In the genomic region with DNA sequence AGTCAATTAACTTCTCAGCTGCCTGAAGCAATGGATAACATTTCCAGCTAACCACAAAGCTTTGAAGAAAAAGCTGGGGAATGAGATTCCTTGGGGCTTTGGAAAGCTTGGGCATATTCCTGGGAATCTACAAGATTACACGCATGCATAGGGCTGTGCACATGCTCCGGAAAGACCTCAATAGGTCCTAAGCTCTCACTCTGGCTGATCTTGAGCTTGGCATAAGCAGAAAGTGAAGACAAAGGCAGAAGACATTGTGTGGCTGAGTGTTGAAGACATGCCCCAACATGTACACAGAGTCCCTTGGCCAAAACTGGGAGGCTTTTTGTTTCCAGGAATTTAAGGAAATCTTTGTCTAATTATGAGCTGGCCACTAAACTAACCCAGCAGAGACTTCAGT, we compare ENCODE assay signal across 17 cellular contexts. TPM values are rescaled to one million over a fixed set of nuclear protein-coding genes. Genes with fewer than 3 reads are reported as not detected.
DNase-seq lines count a peak whose midpoint lies in the region; ATAC-seq and TF ChIP-seq lines count a peak whose summit lies in the region.
"Had no signal": no experiment of that assay in that cellular context is flagged by ENCODE, and none has a peak within 500 bp of the region (broad histone marks: within the 10 kb centered on the region; RNA-seq: fewer than 3 reads in every experiment).

No MANE protein-coding gene starts in this region.

- H3K4me3 ChIP-seq in hepatocyte: no peak overlapping the region

- CTCF ChIA-PET in MCF 10A (lab: Yijun Ruan, JAX): interaction anchor here (0.7 to 2.7 kb wide), 3 partner anchors 16 to 32 kb away, joined by 3 to 9 read pairs (median 4); no protein-coding TSS in a partner anchor
- CTCF ChIA-PET in activated CD4-positive, alpha-beta memory T cell treated with anti-CD3 and anti-CD28 coated beads for 36 hours (lab: Charles Lee): interaction anchor here (0.7 kb wide), 1 partner anchor 17 kb away, joined by 3 read pairs; no protein-coding TSS in a partner anchor

- no peaks in the 10 kb centered on the region for H3K9me3 Mint-ChIP-seq in MCF 10A (ENCODE audit: unreplicated experiment)
- H3K9me3 Mint-ChIP-seq in type B pancreatic cell: no peaks in the 10 kb centered on the region
- no peaks in the 10 kb centered on the region for H3K9me3 Mint-ChIP-seq in activated CD4-positive, alpha-beta memory T cell treated with anti-CD3 and anti-CD28 coated beads for 36 hours
- H3K9me3 Mint-ChIP-seq: activated T-cell treated with anti-CD3 and anti-CD28 coated beads, Interleukin-2, amount 50 U/mL, for 24 hours; stimulated activated memory B cell treated with anti-CD40 and anti-IgM and Interleukin-4, amounts not matched to agents 10 μg/mL and 1 μg/mL and 100 μg/mL, for 72 hours had no signal

- no peaks in the 10 kb centered on the region for H3K9me2 ChIP-seq in hepatocyte (replicated peaks; ENCODE audit: insufficient read depth)

- no peak overlapping the region for H3K4me3 Mint-ChIP-seq in MCF 10A (ENCODE audit: unreplicated experiment)
- peak overlapping the region; percentile 8 for H3K4me3 Mint-ChIP-seq in type B pancreatic cell
- no peak overlapping the region for H3K4me3 Mint-ChIP-seq in activated CD4-positive, alpha-beta memory T cell treated with anti-CD3 and anti-CD28 coated beads for 36 hours
- H3K4me3 Mint-ChIP-seq: activated T-cell treated with anti-CD3 and anti-CD28 coated beads, Interleukin-2, amount 50 U/mL, for 24 hours; stimulated activated memory B cell treated with anti-CD40 and anti-IgM and Interleukin-4, amounts not matched to agents 10 μg/mL and 1 μg/mL and 100 μg/mL, for 72 hours had no signal

- BruUV-seq in MCF 10A (replicated peaks; lab: Mats Ljungman, UMichigan): no TSS peak

- POLR2A ChIA-PET in MCF 10A (lab: Yijun Ruan, JAX): interaction anchor here (0.6 to 4.5 kb wide), 10 partner anchors 10 to 318 kb away, joined by 3 to 61 read pairs (median 4); a partner anchor contains a TSS
- POLR2A ChIA-PET in activated CD4-positive, alpha-beta memory T cell treated with anti-CD3 and anti-CD28 coated beads for 36 hours (lab: Charles Lee): no interaction called here

- H3K36me3 ChIP-seq in hepatocyte (replicated peaks; ENCODE audit: insufficient read depth, low read depth): no peaks in the 10 kb centered on the region

- peaks cover 17% of the 10 kb centered on the region for H3K4me1 Mint-ChIP-seq in MCF 10A (ENCODE audit: insufficient read depth, unreplicated experiment)
- peaks cover 24% of the 10 kb centered on the region for H3K4me1 Mint-ChIP-seq in type B pancreatic cell (ENCODE audit: unreplicated experiment)
- H3K4me1 Mint-ChIP-seq in activated CD4-positive, alpha-beta memory T cell treated with anti-CD3 and anti-CD28 coated beads for 36 hours (ENCODE audit: low read depth): no peaks in the 10 kb centered on the region
- H3K4me1 Mint-ChIP-seq: stimulated activated memory B cell treated with anti-CD40 and anti-IgM and Interleukin-4, amounts not matched to agents 10 μg/mL and 1 μg/mL and 100 μg/mL, for 72 hours had no signal

- H3K27ac Mint-ChIP-seq in MCF 10A (ENCODE audit: low read depth, unreplicated experiment): peak overlapping the region; percentile 92
- peak overlapping the region; percentile 82 for H3K27ac Mint-ChIP-seq in type B pancreatic cell
- no peak overlapping the region for H3K27ac Mint-ChIP-seq in activated CD4-positive, alpha-beta memory T cell treated with anti-CD3 and anti-CD28 coated beads for 36 hours
- H3K27ac Mint-ChIP-seq: activated T-cell treated with anti-CD3 and anti-CD28 coated beads, Interleukin-2, amount 50 U/mL, for 24 hours; stimulated activated memory B cell treated with anti-CD40 and anti-IgM and Interleukin-4, amounts not matched to agents 10 μg/mL and 1 μg/mL and 100 μg/mL, for 72 hours had no signal

- no peaks in the 10 kb centered on the region for H3K27me3 ChIP-seq in hepatocyte

- H3K79me2 ChIP-seq in hepatocyte: no peaks in the 10 kb centered on the region

- no peaks in the 10 kb centered on the region for H4K20me1 ChIP-seq in hepatocyte (ENCODE audit: insufficient read depth, poor library complexity, severe bottlenecking)

- no peak overlapping the region for H3K27ac ChIP-seq in hepatocyte

- peak overlapping the region; percentile 20 for H2AFZ ChIP-seq in hepatocyte

- no peaks in the 10 kb centered on the region for H3K4me1 ChIP-seq in hepatocyte (ENCODE audit: insufficient read depth)

- intact Hi-C loops in left ventricle myocardium superior (cut with micrococcal nuclease) (no loop called here), Right ventricle myocardium superior (cut with DNase I) (no loop called here), MCF 10A (cut with micrococcal nuclease) (no loop called here)
- intact Hi-C loops in activated CD4-positive, alpha-beta memory T cell treated with anti-CD3 and anti-CD28 coated beads for 36 hours (cut with micrococcal nuclease): no loop called here

- H3K4me2 ChIP-seq in hepatocyte: no peak overlapping the region

- H3K27me3 Mint-ChIP-seq in MCF 10A (ENCODE audit: insufficient read depth, unreplicated experiment) (peaks cover 90% of the 10 kb centered on the region), type B pancreatic cell (no peaks in the 10 kb centered on the region)
- H3K27me3 Mint-ChIP-seq in activated CD4-positive, alpha-beta memory T cell treated with anti-CD3 and anti-CD28 coated beads for 36 hours: no peaks in the 10 kb centered on the region
- H3K27me3 Mint-ChIP-seq: activated T-cell treated with anti-CD3 and anti-CD28 coated beads, Interleukin-2, amount 50 U/mL, for 24 hours; stimulated activated memory B cell treated with anti-CD40 and anti-IgM and Interleukin-4, amounts not matched to agents 10 μg/mL and 1 μg/mL and 100 μg/mL, for 72 hours had no signal

- 55% methylated on average over 2 of the region's 2 CpGs for WGBS in hepatocyte (ENCODE audit: low lambda C conversion rate, missing lambda C conversion rate)

- H3K9me3 ChIP-seq in hepatocyte (ENCODE audit: low read depth): no peaks in the 10 kb centered on the region

- H3K36me3 Mint-ChIP-seq in MCF 10A (ENCODE audit: insufficient read depth, unreplicated experiment): peaks cover 11% of the 10 kb centered on the region
- peaks cover 3% of the 10 kb centered on the region for H3K36me3 Mint-ChIP-seq in type B pancreatic cell
- H3K36me3 Mint-ChIP-seq in activated CD4-positive, alpha-beta memory T cell treated with anti-CD3 and anti-CD28 coated beads for 36 hours: peaks cover 4% of the 10 kb centered on the region

- no peak for TF ChIP-seq CTCF in MCF 10A (IDR thresholded peaks at IDR 0.05; ENCODE audit: unreplicated experiment)
- TF ChIP-seq CTCF in hepatocyte (IDR thresholded peaks at IDR 0.05; ENCODE audit: poor library complexity): no peak
- TF ChIP-seq CTCF in type B pancreatic cell (conservative IDR thresholded peaks at IDR 0.05): no peak

- DNase-seq in left ventricle myocardium superior: no peak
- DNase-seq in Right ventricle myocardium superior: no peak
- peak; percentile 70 for DNase-seq in MCF 10A (ENCODE audit: unreplicated experiment)
- DNase-seq in hepatocyte (ENCODE audit: low spot score): no peak
- DNase-seq in type B pancreatic cell (ENCODE audit: extremely low spot score, unreplicated experiment): no peak
- DNase-seq in activated CD8-positive, alpha-beta memory T cell treated with anti-CD3 and anti-CD28 coated beads, Interleukin-2, amount 50 U/mL, for 4 hours: no peak
- no peak for DNase-seq in activated CD4-positive, alpha-beta memory T cell treated with anti-CD3 and anti-CD28 coated beads for 36 hours
- no peak for DNase-seq in LoVo (ENCODE audit: low spot score)
- DNase-seq: ACHN; activated T-cell treated with anti-CD3 and anti-CD28 coated beads, Interleukin-2, amount 50 U/mL, for 24 hours; anterior cingulate cortex; effector CD8-positive, alpha-beta T cell; NCI-H1694 treated with DMSO at 0.1 percent for 48 hours; stimulated activated CD4-positive, alpha-beta T cell treated with anti-CD3 and anti-CD28 coated beads, Interleukin-2, amount 100 ng/mL, for 48 hours had no signal

- peak; percentile 30 for ATAC-seq in left ventricle myocardium superior
- no peak for ATAC-seq in Right ventricle myocardium superior (ENCODE audit: poor library complexity)
- ATAC-seq: activated CD4-positive, CD25-positive, alpha-beta regulatory T cell treated with anti-CD3 and anti-CD28 coated beads, Interleukin-2, amount 50 U/mL, for 24 hours; HepG2; stimulated activated memory B cell treated with anti-CD40 and anti-IgM and Interleukin-4, amounts not matched to agents 10 μg/mL and 1 μg/mL and 100 μg/mL, for 72 hours had no signal

RNA-seq across cellular contexts. Expression of a gene that starts 31.2 kb away (rescaled TPM):
- 21.0 TPM for total RNA-seq in left ventricle myocardium superior
- total RNA-seq in Right ventricle myocardium superior: 18.0 TPM
- total RNA-seq in MCF 10A (2022): 7.3 and 11.7 TPM in 2 replicates
- 15.7 and 18.0 TPM in 2 replicates for total RNA-seq in hepatocyte
- polyA plus RNA-seq in hepatocyte: 8.8 and 13.5 TPM in 2 replicates
- total RNA-seq in type B pancreatic cell (ENCODE audit: low replicate concordance): 11.5 and 14.8 TPM in 2 replicates
- 1 to 10 TPM; 8.7 to 9.7 TPM for total RNA-seq in activated CD4-positive, alpha-beta memory T cell treated with anti-CD3 and anti-CD28 coated beads for 36 hours

RNA-seq across cellular contexts. Expression of a gene that starts 31.4 kb away (rescaled TPM):
- 18.9 TPM for total RNA-seq in left ventricle myocardium superior
- total RNA-seq in Right ventricle myocardium superior: 17.9 TPM
- 52.6 and 80.8 TPM in 2 replicates for total RNA-seq in MCF 10A (2022)
- 76.1 and 84.4 TPM in 2 replicates for total RNA-seq in hepatocyte
- 47.5 and 61.2 TPM in 2 replicates for polyA plus RNA-seq in hepatocyte
- 88.3 and 96.8 TPM in 2 replicates for total RNA-seq in type B pancreatic cell (ENCODE audit: low replicate concordance)
- total RNA-seq in activated CD4-positive, alpha-beta memory T cell treated with anti-CD3 and anti-CD28 coated beads for 36 hours: 10 to 100 TPM; 52.6 to 63.5 TPM
